In genomic region chr10:9243861-9244515, GRCh38 we compare ENCODE assay signal across 26 cellular contexts.
DNase-seq lines count a peak whose midpoint lies in the region; ATAC-seq and TF ChIP-seq lines count a peak whose summit lies in the region.
"Had no signal": no experiment of that assay in that cellular context is flagged by ENCODE, and none has a peak within 500 bp of the region (broad histone marks: within the 10 kb centered on the region; RNA-seq: fewer than 3 reads in every experiment).

No MANE protein-coding gene starts in this region.

- no peaks in the 10 kb centered on the region for H3K27me3 Mint-ChIP-seq in progenitor cell of endocrine pancreas

- no peak overlapping the region for H3K9ac ChIP-seq in skeletal muscle tissue (ENCODE audit: low read depth in 1 of 3, low read length in 3 of 3)

- peaks cover 2% of the 10 kb centered on the region for H3K4me1 Mint-ChIP-seq in progenitor cell of endocrine pancreas (ENCODE audit: low read depth)
- H3K4me1 Mint-ChIP-seq: T-helper 17 cell had no signal

- ATAC-seq in HG02870 (IDR thresholded peaks at IDR 0.05; ENCODE audit: unreplicated experiment) = no peak
- ATAC-seq: heart right ventricle, lower lobe of right lung, T-helper 17 cell, upper lobe of right lung had no signal

- no peak for TF ChIP-seq POLR2A in prostate gland (IDR thresholded peaks at IDR 0.05)

- DNase-seq in NCI-H2081 (lab: John Stamatoyannopoulos, UW) (peak; percentile 57 to 83), NCI-H2081 treated with DMSO at 0.1 percent for 48 hours (lab: John Stamatoyannopoulos, UW) (no peak), WERI-Rb-1 (peak; percentile 5), medulla oblongata (ENCODE audit: extremely low spot score) (peak; percentile 35), prostate gland (ENCODE audit: low spot score) (no peak), progenitor cell of endocrine pancreas (ENCODE audit: low spot score, unreplicated experiment) (no peak)
- DNase-seq: 8988T; activated CD4-positive, alpha-beta memory T cell treated with anti-CD3 and anti-CD28 coated beads for 36 hours; activated naive CD4-positive, alpha-beta T cell treated with Interleukin-2 at 50 U/mL for 16 hours; activated T-cell treated with anti-CD3 and anti-CD28 coated beads, Interleukin-2, amount 50 U/mL, for 24 hours; Calu3; EL; heart right ventricle; Karpas-422; lower lobe of right lung; NCI-H1694; NCI-H510A; ovary; Right ventricle myocardium superior; stimulated activated CD4-positive, alpha-beta T cell treated with anti-CD3 and anti-CD28 coated beads, Interleukin-4, amount 100 ng/mL, for 24 hours; stomach; T-helper 17 cell; upper lobe of right lung had no signal

- WGBS in prostate gland = 63% methylated on average over 7 of the region's 7 CpGs

- H3K4me3 ChIP-seq in WERI-Rb-1 (ENCODE audit: low read depth, low read length) (no peak overlapping the region), skeletal muscle tissue (ENCODE audit: low read length in 3 of 3) (peak overlapping the region in 2 of 3 donors; percentile 15 to 20), prostate gland (no peak overlapping the region)
- H3K4me3 ChIP-seq: coronary artery, heart right ventricle, lower lobe of right lung, ovary, stomach, upper lobe of right lung had no signal

- no peaks in the 10 kb centered on the region for H3K36me3 Mint-ChIP-seq in progenitor cell of endocrine pancreas (ENCODE audit: insufficient read depth)
- H3K36me3 Mint-ChIP-seq: activated CD4-positive, alpha-beta memory T cell treated with anti-CD3 and anti-CD28 coated beads for 36 hours had no signal

- no peak overlapping the region for H3K27ac Mint-ChIP-seq in progenitor cell of endocrine pancreas
- H3K27ac Mint-ChIP-seq: activated CD4-positive, alpha-beta memory T cell treated with anti-CD3 and anti-CD28 coated beads for 36 hours; activated T-cell treated with anti-CD3 and anti-CD28 coated beads, Interleukin-2, amount 50 U/mL, for 24 hours; T-helper 17 cell had no signal

- H3K9me3 ChIP-seq in WERI-Rb-1 (ENCODE audit: severe bottlenecking) (no peaks in the 10 kb centered on the region), skeletal muscle tissue (ENCODE audit: control insufficient read depth in 3 of 3, low read length in 3 of 3) (no peaks in the 10 kb centered on the region), prostate gland (no peaks in the 10 kb centered on the region)
- H3K9me3 ChIP-seq: heart right ventricle, lower lobe of right lung, ovary, stomach, upper lobe of right lung had no signal

- no peak for TF ChIP-seq CTCF in WERI-Rb-1 (IDR thresholded peaks at IDR 0.05; ENCODE audit: low read depth, low read length)
- TF ChIP-seq CTCF in prostate gland (IDR thresholded peaks at IDR 0.05) = no peak
- TF ChIP-seq CTCF in progenitor cell of endocrine pancreas (IDR thresholded peaks at IDR 0.05; ENCODE audit: unreplicated experiment) = no peak

- H3K36me3 ChIP-seq in WERI-Rb-1 = no peaks in the 10 kb centered on the region
- H3K36me3 ChIP-seq in skeletal muscle tissue (ENCODE audit: control insufficient read depth in 3 of 3, insufficient read depth in 3 of 3, low read length in 3 of 3) = no peaks in the 10 kb centered on the region
- no peaks in the 10 kb centered on the region for H3K36me3 ChIP-seq in prostate gland
- H3K36me3 ChIP-seq: heart right ventricle, lower lobe of right lung, ovary, stomach, upper lobe of right lung had no signal

- no peak overlapping the region for H3K27ac ChIP-seq in WERI-Rb-1
- H3K27ac ChIP-seq in skeletal muscle tissue (ENCODE audit: low read depth, low read length) = no peak overlapping the region
- H3K27ac ChIP-seq in prostate gland = no peak overlapping the region
- H3K27ac ChIP-seq: coronary artery, heart right ventricle, lower lobe of right lung, ovary, stomach, upper lobe of right lung had no signal

- intact Hi-C loops in prostate gland (cut with DNase I) = no loop called here

- H3K9me3 Mint-ChIP-seq in progenitor cell of endocrine pancreas (ENCODE audit: low read depth) = peaks cover 6% of the 10 kb centered on the region
- H3K9me3 Mint-ChIP-seq: activated CD4-positive, alpha-beta memory T cell treated with anti-CD3 and anti-CD28 coated beads for 36 hours; activated T-cell treated with anti-CD3 and anti-CD28 coated beads, Interleukin-2, amount 50 U/mL, for 24 hours had no signal

- H3K27me3 ChIP-seq in WERI-Rb-1 (ENCODE audit: insufficient read depth, low read depth, severe bottlenecking) (no peaks in the 10 kb centered on the region), skeletal muscle tissue (ENCODE audit: control insufficient read depth in 3 of 3, insufficient read depth in 3 of 3, low read length in 3 of 3) (no peaks in the 10 kb centered on the region), prostate gland (replicated peaks; ENCODE audit: insufficient read depth) (no peaks in the 10 kb centered on the region)

- H3K4me3 Mint-ChIP-seq in progenitor cell of endocrine pancreas (ENCODE audit: low read depth) = no peak overlapping the region
- H3K4me3 Mint-ChIP-seq: activated CD4-positive, alpha-beta memory T cell treated with anti-CD3 and anti-CD28 coated beads for 36 hours; activated T-cell treated with anti-CD3 and anti-CD28 coated beads, Interleukin-2, amount 50 U/mL, for 24 hours; T-helper 17 cell had no signal

- H3K4me1 ChIP-seq in skeletal muscle tissue (ENCODE audit: control insufficient read depth in 3 of 3, insufficient read depth in 3 of 3, low read length in 3 of 3) (peaks cover 0 to 7% (median 5%) of the 10 kb centered on the region in 3 donors), prostate gland (replicated peaks) (no peaks in the 10 kb centered on the region)
- H3K4me1 ChIP-seq: heart right ventricle, lower lobe of right lung, stomach, upper lobe of right lung had no signal

Comparison
In these comparisons a context has a peak if more than half of its experiments do, and no peak if none do; other contexts are left out.
1. DNase-seq: peak in NCI-H2081 (2 of 2), WERI-Rb-1 (single experiment) and medulla oblongata (single experiment); none in NCI-H2081 treated with DMSO at 0.1 percent for 48 hours (single experiment), prostate gland (single experiment) and progenitor cell of endocrine pancreas (single experiment).
2. H3K4me3 ChIP-seq: peak in skeletal muscle tissue (2 of 3); none in WERI-Rb-1 (single experiment) and prostate gland (0 of 2).